In genomic region chr1:206534552-206534951, GRCh38 we compare ENCODE assay signal across 29 cellular contexts.
"Had no signal": no experiment of that assay in that cellular context is flagged by ENCODE, and none has a peak within 500 bp of the region (broad histone marks: within the 10 kb centered on the region; RNA-seq: fewer than 3 reads in every experiment).

No MANE protein-coding gene starts in this region.

- H3K4me1 Mint-ChIP-seq: activated CD4-positive, alpha-beta memory T cell treated with anti-CD3 and anti-CD28 coated beads, Interleukin-2, amount 10 ng/mL, durations not matched to agents 7 days and 5 days; activated T-helper 17 cell treated with anti-CD3 and anti-CD28 coated beads, Interleukin-2, amount 50 U/mL, for 72 hours had no signal

- DNase-seq: activated CD4-positive, alpha-beta memory T cell treated with anti-CD3 and anti-CD28 coated beads, Interleukin-2, amount 10 ng/mL, durations not matched to agents 7 days and 5 days; activated CD4-positive, alpha-beta T cell treated with anti-CD3 and anti-CD28 coated beads for 1 hour; activated CD4-positive, alpha-beta T cell treated with anti-CD3 and anti-CD28 coated beads, Interleukin-2, amount 10 ng/mL, durations not matched to agents 7 days and 5 days; activated CD8-positive, alpha-beta memory T cell treated with anti-CD3 and anti-CD28 coated beads, Interleukin-2, amount 50 U/mL, for 48 hours; activated gamma-delta T cell treated with Interleukin-2 at 50 U/mL for 16 hours; activated T-cell treated with anti-CD3 and anti-CD28 coated beads, Interleukin-2, amount 50 U/mL, for 24 hours; brain microvascular endothelial cell; caudate nucleus; cortex of kidney; effector memory CD8-positive, alpha-beta T cell; erythroblast; hippocampal formation; left cardiac atrium; naive B cell; right lobe of liver; small intestine; stimulated activated CD4-positive, alpha-beta T cell treated with anti-CD3 and anti-CD28 coated beads, Interleukin-1b, Interleukin-23, amount 100 ng/mL, for 48 hours; stimulated activated CD4-positive, alpha-beta T cell treated with anti-CD3 and anti-CD28 coated beads, Interleukin-4, amount 100 ng/mL, for 4 hours; stimulated activated CD8-positive, alpha-beta memory T cell treated with anti-CD3 and anti-CD28 coated beads, Interleukin-4, amount 100 ng/mL, for 48 hours; stimulated activated naive B cell treated with anti-CD40 and anti-IgM and Interleukin-4, amounts not matched to agents 10 μg/mL and 1 μg/mL and 100 μg/mL, for 72 hours; T-helper 2 cell; tibial artery had no signal

- H3K9me3 Mint-ChIP-seq: activated CD4-positive, alpha-beta memory T cell treated with anti-CD3 and anti-CD28 coated beads, Interleukin-2, amount 10 ng/mL, durations not matched to agents 7 days and 5 days; activated CD4-positive, alpha-beta T cell treated with anti-CD3 and anti-CD28 coated beads, Interleukin-2, amount 10 ng/mL, durations not matched to agents 7 days and 5 days; activated naive CD4-positive, alpha-beta T cell treated with anti-CD3 and anti-CD28 coated beads, Interleukin-2, amount 50 U/mL, for 72 hours; activated T-cell treated with anti-CD3 and anti-CD28 coated beads, Interleukin-2, amount 50 U/mL, for 24 hours; activated T-helper 17 cell treated with anti-CD3 and anti-CD28 coated beads, Interleukin-2, amount 50 U/mL, for 72 hours; effector memory CD8-positive, alpha-beta T cell; mesothelial cell of epicardium; naive B cell; stimulated activated naive B cell treated with anti-CD40 and anti-IgM and Interleukin-4, amounts not matched to agents 10 μg/mL and 1 μg/mL and 100 μg/mL, for 72 hours; WTC11 had no signal

- H3K4me3 ChIP-seq: adrenal gland, ascending aorta, right lobe of liver, suprapubic skin, tibial artery had no signal

- H3K36me3 ChIP-seq: adrenal gland, brain microvascular endothelial cell, suprapubic skin, tibial artery had no signal

- H3K27ac Mint-ChIP-seq: activated CD4-positive, alpha-beta memory T cell treated with anti-CD3 and anti-CD28 coated beads, Interleukin-2, amount 10 ng/mL, durations not matched to agents 7 days and 5 days; activated naive CD4-positive, alpha-beta T cell treated with anti-CD3 and anti-CD28 coated beads, Interleukin-2, amount 50 U/mL, for 72 hours; activated T-cell treated with anti-CD3 and anti-CD28 coated beads, Interleukin-2, amount 50 U/mL, for 24 hours; activated T-helper 17 cell treated with anti-CD3 and anti-CD28 coated beads, Interleukin-2, amount 50 U/mL, for 72 hours; effector memory CD8-positive, alpha-beta T cell; mesothelial cell of epicardium; stimulated activated naive B cell treated with anti-CD40 and anti-IgM and Interleukin-4, amounts not matched to agents 10 μg/mL and 1 μg/mL and 100 μg/mL, for 72 hours; WTC11 had no signal

- H3K27me3 ChIP-seq: adrenal gland, ascending aorta, brain microvascular endothelial cell, right lobe of liver, suprapubic skin, tibial artery had no signal

- H3K4me3 Mint-ChIP-seq: activated CD4-positive, alpha-beta memory T cell treated with anti-CD3 and anti-CD28 coated beads, Interleukin-2, amount 10 ng/mL, durations not matched to agents 7 days and 5 days; activated CD4-positive, alpha-beta T cell treated with anti-CD3 and anti-CD28 coated beads, Interleukin-2, amount 10 ng/mL, durations not matched to agents 7 days and 5 days; activated T-cell treated with anti-CD3 and anti-CD28 coated beads, Interleukin-2, amount 50 U/mL, for 24 hours; activated T-helper 17 cell treated with anti-CD3 and anti-CD28 coated beads, Interleukin-2, amount 50 U/mL, for 72 hours; effector memory CD8-positive, alpha-beta T cell; mesothelial cell of epicardium; naive B cell; stimulated activated naive B cell treated with anti-CD40 and anti-IgM and Interleukin-4, amounts not matched to agents 10 μg/mL and 1 μg/mL and 100 μg/mL, for 72 hours; WTC11 had no signal

- H3K27ac ChIP-seq: adrenal gland, ascending aorta, brain microvascular endothelial cell, right lobe of liver, tibial artery had no signal

- H3K27me3 Mint-ChIP-seq: activated CD4-positive, alpha-beta T cell treated with anti-CD3 and anti-CD28 coated beads, Interleukin-2, amount 10 ng/mL, durations not matched to agents 7 days and 5 days; activated T-cell treated with anti-CD3 and anti-CD28 coated beads, Interleukin-2, amount 50 U/mL, for 24 hours; activated T-helper 17 cell treated with anti-CD3 and anti-CD28 coated beads, Interleukin-2, amount 50 U/mL, for 72 hours; effector memory CD8-positive, alpha-beta T cell had no signal

- H3K9me3 ChIP-seq: adrenal gland, ascending aorta, right lobe of liver, suprapubic skin, tibial artery had no signal

- ATAC-seq: activated naive CD4-positive, alpha-beta T cell treated with anti-CD3 and anti-CD28 coated beads, Interleukin-2, amount 50 U/mL, for 72 hours; activated T-helper 17 cell treated with anti-CD3 and anti-CD28 coated beads, Interleukin-2, amount 50 U/mL, for 72 hours; effector memory CD8-positive, alpha-beta T cell; left cardiac atrium; WTC11 had no signal

- H3K36me3 Mint-ChIP-seq: activated naive CD4-positive, alpha-beta T cell treated with anti-CD3 and anti-CD28 coated beads, Interleukin-2, amount 50 U/mL, for 72 hours; mesothelial cell of epicardium; naive B cell; WTC11 had no signal
